32 cellular contexts compared by ENCODE assay signal in the genomic region with DNA sequence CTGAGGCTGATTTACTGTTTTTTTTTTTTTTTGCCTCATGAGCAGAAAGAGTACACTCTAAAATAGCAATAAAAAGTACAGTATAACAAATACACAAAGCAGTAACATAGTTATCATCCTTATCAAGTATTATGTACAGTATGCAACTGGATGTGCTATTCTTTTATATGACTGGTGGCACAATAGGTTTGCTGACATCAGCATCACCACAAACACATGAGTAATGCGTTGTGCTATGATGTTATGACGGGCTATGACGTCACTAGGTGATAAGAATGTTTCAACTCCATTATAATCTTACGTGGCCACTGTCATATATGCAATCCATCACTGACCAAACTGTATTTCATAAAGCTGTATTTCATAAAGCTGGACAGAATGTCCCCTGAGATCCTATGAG.
DNase-seq lines count a peak whose midpoint lies in the region; ATAC-seq and TF ChIP-seq lines count a peak whose summit lies in the region.
"Had no signal": no experiment of that assay in that cellular context is flagged by ENCODE, and none has a peak within 500 bp of the region (broad histone marks: within the 10 kb centered on the region; RNA-seq: fewer than 3 reads in every experiment).

No MANE protein-coding gene starts in this region.

- H3K36me3 ChIP-seq in esophagus muscularis mucosa, result no peaks in the 10 kb centered on the region
- H3K36me3 ChIP-seq: HAP-1, suprapubic skin, vagina had no signal

- H3K27me3 ChIP-seq in esophagus muscularis mucosa, result no peaks in the 10 kb centered on the region
- H3K27me3 ChIP-seq: suprapubic skin, vagina had no signal

- no peak overlapping the region for H3K4me3 Mint-ChIP-seq in type B pancreatic cell
- H3K4me3 Mint-ChIP-seq: activated CD8-positive, alpha-beta T cell treated with anti-CD3 and anti-CD28 coated beads for 36 hours; activated naive CD8-positive, alpha-beta T cell; central memory CD8-positive, alpha-beta T cell; dendritic cell treated with granulocyte-macrophage colony-stimulating factor and Interleukin-4, amounts not matched to agents 40 ng/mL and 50 ng/mL, for 4 days; mesothelial cell of epicardium; naive thymus-derived CD8-positive, alpha-beta T cell; T-helper 1 cell treated with Interleukin-12 subunit alpha and Interleukin-12 subunit beta and Interleukin-4 antibody, amounts not matched to agents 30 μg/mL and 1 μg/mL, for 36 hours had no signal

- DNase-seq in DMS 273 (lab: John Stamatoyannopoulos, UW; ENCODE audit: unreplicated experiment) (peak; percentile 8), DMS 273 treated with DMSO at 0.1 percent for 48 hours (lab: John Stamatoyannopoulos, UW) (no peak), NCI-H226 (peak; percentile 93), cardiac fibroblast (ENCODE audit: low read depth in 2 of 2) (peak; percentile 70 to 87), type B pancreatic cell (ENCODE audit: extremely low spot score, unreplicated experiment) (no peak), esophagus muscularis mucosa (ENCODE audit: extremely low spot score) (no peak)
- DNase-seq: activated CD4-positive, CD25-positive, alpha-beta regulatory T cell treated with anti-CD3 and anti-CD28 coated beads, Interleukin-2, amount 50 U/mL, for 72 hours; activated CD8-positive, alpha-beta T cell treated with anti-CD3 and anti-CD28 coated beads for 36 hours; aorta; glutamatergic neuron; MM.1S; naive thymus-derived CD8-positive, alpha-beta T cell; NCI-H1417 treated with DMSO at 0.1 percent for 48 hours; NCI-H2081 treated with DMSO at 0.1 percent for 48 hours; NCI-H345; NCI-H748 treated with DMSO at 0.1 percent for 48 hours; nucleus accumbens; stimulated activated CD4-positive, alpha-beta T cell treated with anti-CD3 and anti-CD28 coated beads, Interleukin-15, amount 100 ng/mL, for 24 hours; stimulated activated naive CD4-positive, alpha-beta T cell had no signal

- no peak for TF ChIP-seq EP300 in esophagus muscularis mucosa (IDR thresholded peaks at IDR 0.05)

- no peaks in the 10 kb centered on the region for H3K27me3 Mint-ChIP-seq in type B pancreatic cell
- H3K27me3 Mint-ChIP-seq: activated naive CD8-positive, alpha-beta T cell; central memory CD8-positive, alpha-beta T cell; dendritic cell treated with granulocyte-macrophage colony-stimulating factor and Interleukin-4, amounts not matched to agents 40 ng/mL and 50 ng/mL, for 4 days had no signal

- no peak overlapping the region for H3K4me3 ChIP-seq in cardiac fibroblast (replicated peaks in 1 of 2; ENCODE audit: low read depth in 2 of 2, low read length in 2 of 2)
- H3K4me3 ChIP-seq in esophagus muscularis mucosa, result no peak overlapping the region
- H3K4me3 ChIP-seq: HAP-1, SK-N-MC, suprapubic skin, vagina had no signal

- H3K9me3 Mint-ChIP-seq in type B pancreatic cell, result no peaks in the 10 kb centered on the region
- H3K9me3 Mint-ChIP-seq: activated CD8-positive, alpha-beta T cell treated with anti-CD3 and anti-CD28 coated beads for 36 hours; central memory CD8-positive, alpha-beta T cell; dendritic cell treated with granulocyte-macrophage colony-stimulating factor and Interleukin-4, amounts not matched to agents 40 ng/mL and 50 ng/mL, for 4 days; T-helper 1 cell treated with Interleukin-12 subunit alpha and Interleukin-12 subunit beta and Interleukin-4 antibody, amounts not matched to agents 30 μg/mL and 1 μg/mL, for 36 hours had no signal

- WGBS in esophagus muscularis mucosa, result 77% methylated on average over 4 of the region's 4 CpGs

- no peaks in the 10 kb centered on the region for H3K36me3 Mint-ChIP-seq in type B pancreatic cell
- H3K36me3 Mint-ChIP-seq: activated naive CD8-positive, alpha-beta T cell; mesothelial cell of epicardium; naive thymus-derived CD8-positive, alpha-beta T cell had no signal

- intact Hi-C loops in esophagus muscularis mucosa (cut with DNase I), result no loop called here

- TF ChIP-seq CTCF in cardiac fibroblast (IDR thresholded peaks at IDR 0.05; ENCODE audit: low read depth, low read length), result no peak
- TF ChIP-seq CTCF in type B pancreatic cell (conservative IDR thresholded peaks at IDR 0.05), result no peak
- no peak for TF ChIP-seq CTCF in esophagus muscularis mucosa (IDR thresholded peaks at IDR 0.05)

- H3K27ac Mint-ChIP-seq in type B pancreatic cell, result peak overlapping the region; percentile 3
- H3K27ac Mint-ChIP-seq: activated CD8-positive, alpha-beta T cell treated with anti-CD3 and anti-CD28 coated beads for 36 hours; activated naive CD8-positive, alpha-beta T cell; dendritic cell treated with granulocyte-macrophage colony-stimulating factor and Interleukin-4, amounts not matched to agents 40 ng/mL and 50 ng/mL, for 4 days; mesothelial cell of epicardium; naive thymus-derived CD8-positive, alpha-beta T cell; T-helper 1 cell treated with Interleukin-12 subunit alpha and Interleukin-12 subunit beta and Interleukin-4 antibody, amounts not matched to agents 30 μg/mL and 1 μg/mL, for 36 hours had no signal

- no peaks in the 10 kb centered on the region for H3K9me3 ChIP-seq in esophagus muscularis mucosa
- H3K9me3 ChIP-seq: HAP-1, suprapubic skin, vagina had no signal

- ATAC-seq in HG03159 (IDR thresholded peaks at IDR 0.05; ENCODE audit: unreplicated experiment), result no peak
- no peak for ATAC-seq in HG03457 (IDR thresholded peaks at IDR 0.05; ENCODE audit: unreplicated experiment)
- ATAC-seq: activated CD8-positive, alpha-beta T cell treated with anti-CD3 and anti-CD28 coated beads for 36 hours; naive thymus-derived CD8-positive, alpha-beta T cell had no signal

- peaks cover 14% of the 10 kb centered on the region for H3K4me1 Mint-ChIP-seq in type B pancreatic cell (ENCODE audit: unreplicated experiment)
- H3K4me1 Mint-ChIP-seq: central memory CD8-positive, alpha-beta T cell; naive thymus-derived CD8-positive, alpha-beta T cell had no signal

- no peak for TF ChIP-seq POLR2A in esophagus muscularis mucosa (IDR thresholded peaks at IDR 0.05; ENCODE audit: low read depth)

- H3K27ac ChIP-seq in esophagus muscularis mucosa (replicated peaks in 1 of 4), result no peak overlapping the region
- H3K27ac ChIP-seq: 22Rv1, RWPE1, SK-N-MC, suprapubic skin, vagina had no signal

- peaks cover 0 to 8% (median 4%) of the 10 kb centered on the region in 4 donors for H3K4me1 ChIP-seq in esophagus muscularis mucosa
- H3K4me1 ChIP-seq: HAP-1, suprapubic skin had no signal

Comparison
In these comparisons a context has a peak if more than half of its experiments do, and no peak if none do; other contexts are left out.
1. DNase-seq: peak in DMS 273 (single experiment), NCI-H226 (single experiment) and cardiac fibroblast (2 of 2); none in DMS 273 treated with DMSO at 0.1 percent for 48 hours (single experiment), type B pancreatic cell (single experiment) and esophagus muscularis mucosa (single experiment).